21 cellular contexts compared by ENCODE assay signal in the genomic region with DNA sequence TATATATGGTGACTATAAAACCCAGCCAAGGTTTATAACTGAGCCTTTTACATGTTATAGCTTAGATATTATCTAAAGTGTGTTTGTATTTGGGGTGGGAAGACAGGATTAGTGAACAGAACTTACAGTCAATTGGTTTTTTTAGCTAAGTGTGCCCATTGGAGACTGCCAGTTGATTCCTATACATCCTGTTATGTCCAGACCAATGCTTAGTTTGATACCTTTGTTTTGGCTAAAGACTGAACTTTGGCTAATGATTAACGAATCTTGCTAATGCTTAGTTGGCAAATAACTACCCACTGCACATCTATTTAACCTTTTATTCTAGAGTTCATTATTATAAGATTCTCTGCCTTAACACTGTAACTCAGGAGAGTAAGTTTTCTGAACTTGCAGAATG. TPM values are rescaled to one million over a fixed set of nuclear protein-coding genes. Genes with fewer than 3 reads are reported as not detected.
DNase-seq lines count a peak whose midpoint lies in the region; FAIRE-seq and TF ChIP-seq lines count a peak whose summit lies in the region.
"Had no signal": no experiment of that assay in that cellular context is flagged by ENCODE, and none has a peak within 500 bp of the region (broad histone marks: within the 10 kb centered on the region; RNA-seq: fewer than 3 reads in every experiment).

No MANE protein-coding gene starts in this region.

- H3K4me3 Mint-ChIP-seq in nephron = no peak overlapping the region
- H3K4me3 Mint-ChIP-seq: CD4-positive, CD25-positive, alpha-beta regulatory T cell had no signal

- peaks cover 38% of the 10 kb centered on the region for H3K36me3 Mint-ChIP-seq in nephron (ENCODE audit: low read depth)
- H3K36me3 Mint-ChIP-seq: CD4-positive, CD25-positive, alpha-beta regulatory T cell had no signal

- no peaks in the 10 kb centered on the region for H3K27me3 Mint-ChIP-seq in nephron (ENCODE audit: low read depth)

- TF ChIP-seq CTCF in nephron (IDR thresholded peaks at IDR 0.05; ENCODE audit: unreplicated experiment in 3 of 3) = no peak

- H3K27ac Mint-ChIP-seq in nephron = peak overlapping the region; percentile 51 to 91 (median 57)
- H3K27ac Mint-ChIP-seq: CD4-positive, CD25-positive, alpha-beta regulatory T cell had no signal

- H3K4me1 Mint-ChIP-seq in nephron = peaks cover 5% of the 10 kb centered on the region
- H3K4me1 Mint-ChIP-seq: CD4-positive, CD25-positive, alpha-beta regulatory T cell had no signal

- DNase-seq in HT-29 (ENCODE audit: low spot score) (peak; percentile 27), T-helper 2 cell (no peak), amygdala (lab: John Stamatoyannopoulos, UW) (no peak), middle frontal gyrus (ENCODE audit: extremely low spot score, low spot score) (no peak)
- DNase-seq in stimulated activated CD4-positive, alpha-beta T cell treated with anti-CD3 and anti-CD28 coated beads, Interleukin-4, amount 100 ng/mL, for 1 hour = no peak
- DNase-seq: BE2C; Caco-2; CD4-positive, CD25-positive, alpha-beta regulatory T cell; DMS153; EL; GOT3; NCI-H1417 treated with DMSO at 0.1 percent for 48 hours; NCI-H187 treated with DMSO at 0.1 percent for 48 hours; NCI-H226; NCI-H524; NCI-H82; PC-3; SIG-M5 had no signal

- FAIRE-seq in islet of Langerhans (lab: Jason Lieb, UNC) = peak; percentile 94
- FAIRE-seq: GM12891 had no signal

- peaks cover 2% of the 10 kb centered on the region for H3K9me3 Mint-ChIP-seq in nephron
- H3K9me3 Mint-ChIP-seq: CD4-positive, CD25-positive, alpha-beta regulatory T cell had no signal

RNA-seq across cellular contexts. Expression of a gene that starts 53.8 kb away (rescaled TPM):
- total RNA-seq in HT-29 (2014; rRNA removed; shearing (Covaris generic)) = 4.6 and 6.8 TPM in 2 replicates
